8 cellular contexts compared by ENCODE assay signal in the genomic region with DNA sequence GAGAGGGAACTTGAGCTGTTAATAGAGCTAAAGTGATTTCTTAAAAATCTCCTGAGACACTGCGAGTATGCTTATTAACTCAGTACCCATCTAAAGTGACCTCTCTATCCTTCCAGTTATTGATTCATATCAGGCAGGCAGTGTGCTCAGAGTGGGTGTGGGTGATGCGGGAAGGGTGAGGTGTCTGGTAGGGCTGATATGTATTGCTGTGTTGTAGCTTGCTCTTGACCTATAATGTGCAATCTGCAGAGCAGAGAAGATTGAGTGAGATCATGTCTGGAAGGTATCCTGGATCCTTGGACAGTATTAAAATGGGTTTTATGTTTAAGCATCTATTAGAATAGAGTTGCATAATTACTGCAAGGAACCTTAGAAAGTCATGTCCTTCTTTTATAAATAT.
DNase-seq lines count a peak whose midpoint lies in the region; ATAC-seq, FAIRE-seq and TF ChIP-seq lines count a peak whose summit lies in the region.
"Not testable (repeated sequence)": the region's sequence is repeated elsewhere in the genome, so short reads cannot be mapped to it uniquely, and the experiment has no call there.

No MANE protein-coding gene starts in this region.

- TF ChIP-seq POLR2A in K562 (conservative IDR thresholded peaks at IDR 0.05); gastroesophageal sphincter (IDR thresholded peaks at IDR 0.05); heart left ventricle (IDR thresholded peaks at IDR 0.05): not testable (repeated sequence)

- DNase-seq in K562 (ENCODE audit: extremely low read depth in 1 of 4, low spot score in 3 of 4); Right ventricle myocardium superior; heart left ventricle; left ventricle myocardium superior; left lobe of liver (ENCODE audit: low spot score); psoas muscle; stimulated activated effector memory CD8-positive, alpha-beta T cell treated with anti-CD3 and anti-CD28 coated beads, Interleukin-12 subunit alpha, Interleukin-12 subunit beta, amount 100 ng/mL, for 72 hours (ENCODE audit: low spot score in 2 of 2): not testable (repeated sequence)

- not testable (repeated sequence) for H3K9me3 ChIP-seq in K562 (replicated peaks; ENCODE audit: control insufficient read depth, insufficient read depth, low read depth, low read length); gastroesophageal sphincter; heart left ventricle; psoas muscle

- CTCF ChIA-PET in K562 (lab: Yijun Ruan, JAX; ENCODE audit: low intra/inter-chr PET ratio) = not testable (repeated sequence)

- not testable (repeated sequence) for H3K9me3 Mint-ChIP-seq in stimulated activated effector memory CD8-positive, alpha-beta T cell treated with anti-CD3 and anti-CD28 coated beads, Interleukin-12 subunit alpha, Interleukin-12 subunit beta, amount 100 ng/mL, for 72 hours

- not testable (repeated sequence) for H3K9ac ChIP-seq in K562 (ENCODE audit: insufficient read depth in 1 of 2, low read depth in 2 of 2, low read length in 2 of 2)

- H3K36me3 Mint-ChIP-seq in stimulated activated effector memory CD8-positive, alpha-beta T cell treated with anti-CD3 and anti-CD28 coated beads, Interleukin-12 subunit alpha, Interleukin-12 subunit beta, amount 100 ng/mL, for 72 hours = not testable (repeated sequence)

- H3K4me3 ChIP-seq in K562, gastroesophageal sphincter, heart left ventricle, psoas muscle: not testable (repeated sequence)

- not testable (repeated sequence) for H3K4me1 Mint-ChIP-seq in stimulated activated effector memory CD8-positive, alpha-beta T cell treated with anti-CD3 and anti-CD28 coated beads, Interleukin-12 subunit alpha, Interleukin-12 subunit beta, amount 100 ng/mL, for 72 hours

- intact Hi-C loops in K562 (cut with micrococcal nuclease); Right ventricle myocardium superior (cut with DNase I); heart left ventricle (cut with DNase I); left ventricle myocardium superior (cut with micrococcal nuclease); psoas muscle (cut with DNase I): not testable (repeated sequence)

- not testable (repeated sequence) for H3K79me2 ChIP-seq in K562 (ENCODE audit: control insufficient read depth, insufficient read depth, low read length)

- H3K36me3 ChIP-seq in K562 (ENCODE audit: control insufficient read depth, insufficient read depth, low read length); gastroesophageal sphincter; heart left ventricle; psoas muscle (ENCODE audit: insufficient read depth in 1 of 2, low read depth in 1 of 2): not testable (repeated sequence)

- H3K9me1 ChIP-seq in K562 (ENCODE audit: control insufficient read depth, insufficient read depth, low read length) = not testable (repeated sequence)

- H3K27ac Mint-ChIP-seq in stimulated activated effector memory CD8-positive, alpha-beta T cell treated with anti-CD3 and anti-CD28 coated beads, Interleukin-12 subunit alpha, Interleukin-12 subunit beta, amount 100 ng/mL, for 72 hours = not testable (repeated sequence)

- WGBS in K562 (ENCODE audit: insufficient coverage, low coverage, missing lambda C conversion rate) = no CpG with 5 or more reads among the region's 2 CpGs
- WGBS in gastroesophageal sphincter (ENCODE audit: low coverage in 1 of 2), 2 donors = no CpG with 5 or more reads among the region's 2 CpGs
- WGBS in heart left ventricle, 4 donors = no CpG with 5 or more reads among the region's 2 CpGs
- WGBS in psoas muscle, 3 donors = no CpG with 5 or more reads among the region's 2 CpGs

- H3K4me3 Mint-ChIP-seq in stimulated activated effector memory CD8-positive, alpha-beta T cell treated with anti-CD3 and anti-CD28 coated beads, Interleukin-12 subunit alpha, Interleukin-12 subunit beta, amount 100 ng/mL, for 72 hours = not testable (repeated sequence)

- in situ Hi-C loops in K562 (cut with MboI) = not testable (repeated sequence)

- H3K4me2 ChIP-seq in K562 (ENCODE audit: insufficient read depth, low read length) = not testable (repeated sequence)

- not testable (repeated sequence) for TF ChIP-seq CTCF in K562 (IDR thresholded peaks at IDR 0.05 in 2 of 3, conservative IDR thresholded peaks at IDR 0.05 in 1 of 3; ENCODE audit: insufficient read depth in 2 of 3, low read depth in 1 of 3, low read length in 3 of 3); gastroesophageal sphincter (IDR thresholded peaks at IDR 0.05); heart left ventricle (IDR thresholded peaks at IDR 0.05); psoas muscle (IDR thresholded peaks at IDR 0.05)

- ATAC-seq in K562 (peak; percentile 81), gastroesophageal sphincter (peak; percentile 19), Right ventricle myocardium superior (ENCODE audit: poor library complexity) (peak; percentile 36), heart left ventricle (peak in 3 of 4 donors; percentile 8 to 71 (median 56)), left ventricle myocardium superior (peak; percentile 46), left lobe of liver (peak; percentile 28), psoas muscle (peak in 3 of 4 donors; percentile 36 to 45 (median 39))
- peak; percentile 40 for ATAC-seq in stimulated activated effector memory CD8-positive, alpha-beta T cell treated with anti-CD3 and anti-CD28 coated beads, Interleukin-12 subunit alpha, Interleukin-12 subunit beta, amount 100 ng/mL, for 72 hours

- not testable (repeated sequence) for BruUV-seq in K562 (replicated peaks; lab: Mats Ljungman, UMichigan)

- not testable (repeated sequence) for TF ChIP-seq EP300 in K562 (IDR thresholded peaks at IDR 0.05; ENCODE audit: low read length); gastroesophageal sphincter (IDR thresholded peaks at IDR 0.05)

- not testable (repeated sequence) for FAIRE-seq in K562 (lab: Jason Lieb, UNC)

- not testable (repeated sequence) for H3K4me1 ChIP-seq in K562 (replicated peaks in 1 of 2; ENCODE audit: control insufficient read depth in 2 of 2, insufficient read depth in 2 of 2, low read length in 2 of 2); gastroesophageal sphincter; heart left ventricle; psoas muscle

- H2AFZ ChIP-seq in K562 (ENCODE audit: low read depth, low read length) = not testable (repeated sequence)

- not testable (repeated sequence) for H3K27ac ChIP-seq in K562 (ENCODE audit: extremely low read depth, low read depth, low read length); gastroesophageal sphincter; heart left ventricle; psoas muscle

- TF ChIP-seq RAD21 in K562 (CRISPR knock-in tag; conservative IDR thresholded peaks at IDR 0.05 in 1 of 2, IDR thresholded peaks at IDR 0.05 in 1 of 2) = not testable (repeated sequence)

- H3K27me3 ChIP-seq in K562 (ENCODE audit: control insufficient read depth in 2 of 2, insufficient read depth in 2 of 2, low read length in 2 of 2); gastroesophageal sphincter; heart left ventricle; psoas muscle (ENCODE audit: insufficient read depth in 3 of 3, low read length in 2 of 3): not testable (repeated sequence)

- not testable (repeated sequence) for H4K20me1 ChIP-seq in K562 (replicated peaks; ENCODE audit: control insufficient read depth, insufficient read depth, low read length)

- POLR2A ChIA-PET in K562 (lab: Yijun Ruan, JAX) = not testable (repeated sequence)

Comparison
In these comparisons a context has a peak if more than half of its experiments do, and no peak if none do; other contexts are left out.
1. ATAC-seq: peak in every context shown above with its lines; median percentile 81 in K562; 56 in heart left ventricle; 46 in left ventricle myocardium superior; 40 in stimulated activated effector memory CD8-positive, alpha-beta T cell treated with anti-CD3 and anti-CD28 coated beads, Interleukin-12 subunit alpha, Interleukin-12 subunit beta, amount 100 ng/mL, for 72 hours; 39 in psoas muscle; 36 in Right ventricle myocardium superior; 28 in left lobe of liver; 19 in gastroesophageal sphincter.